ENCODE assay signal across 8 cellular contexts in the genomic region with DNA sequence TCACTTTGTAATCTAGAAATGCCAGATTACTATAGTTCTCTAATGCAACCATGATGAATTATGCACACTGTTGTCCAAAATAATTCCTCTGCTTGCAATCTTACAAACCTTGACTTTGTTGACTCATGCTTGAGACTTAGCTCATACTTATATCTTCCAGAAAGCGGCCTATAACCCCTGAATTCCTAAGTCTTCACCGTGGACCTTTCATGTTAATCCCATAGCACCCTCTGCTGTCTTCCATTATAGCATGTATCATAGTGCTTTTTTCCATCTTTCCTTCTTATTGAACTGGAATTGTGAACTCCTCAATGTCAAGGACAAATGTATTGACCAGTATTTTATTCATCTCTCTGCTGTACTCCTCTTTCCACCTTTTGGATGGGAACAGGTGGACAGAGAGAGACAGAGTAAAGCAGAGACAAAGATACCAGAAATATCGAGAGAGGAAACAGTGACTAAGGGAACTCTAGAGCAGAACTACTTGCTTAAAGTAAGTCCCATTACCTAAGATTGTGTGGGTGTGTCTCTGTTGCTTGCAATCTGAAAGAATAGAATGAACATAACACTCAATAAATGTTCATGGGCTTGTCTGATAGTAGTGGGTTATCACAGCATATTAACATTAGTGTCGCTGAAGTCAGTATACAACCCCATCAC.
DNase-seq lines count a peak whose midpoint lies in the region; ATAC-seq, FAIRE-seq and TF ChIP-seq lines count a peak whose summit lies in the region.

No MANE protein-coding gene starts in this region.

- ATAC-seq in GM21381 (IDR thresholded peaks at IDR 0.05; ENCODE audit: unreplicated experiment) (no peak), HG03045 (IDR thresholded peaks at IDR 0.05; ENCODE audit: unreplicated experiment) (no peak)

- no peaks in the 10 kb centered on the region for H3K36me3 Mint-ChIP-seq in nephron (ENCODE audit: low read depth)

- peak; percentile 57 for TF ChIP-seq CTCF in D721Med (IDR thresholded peaks at IDR 0.05; ENCODE audit: insufficient read depth, missing control alignments)
- TF ChIP-seq CTCF in nephron (IDR thresholded peaks at IDR 0.05; ENCODE audit: unreplicated experiment in 3 of 3), result peak; percentile 53 to 59 (median 55)
- no peak for TF ChIP-seq CTCF in GM13977 (IDR thresholded peaks at IDR 0.05; ENCODE audit: extremely low read depth, insufficient read depth, missing control alignments)

- H3K4me3 Mint-ChIP-seq in nephron, result no peak overlapping the region

- DNase-seq in D721Med (ENCODE audit: insufficient read length, low spot score) (no peak), NCI-H2196 (lab: John Stamatoyannopoulos, UW; ENCODE audit: unreplicated experiment) (peak; percentile 47), dermis microvascular lymphatic vessel endothelial cell (ENCODE audit: low read depth in 2 of 2) (peak; percentile 0 to 55), T1000 (lab: John Stamatoyannopoulos, UW) (no peak), GM13977 (ENCODE audit: low spot score) (no peak)

- H3K27ac Mint-ChIP-seq in nephron, result no peak overlapping the region

- in situ Hi-C loops in GM13977 (cut with MboI; ENCODE audit: low pct_unique_long_range_greater_than_20kb, low sequenced_read_pairs, unreplicated experiment), result no loop called here

- no peaks in the 10 kb centered on the region for H3K27me3 Mint-ChIP-seq in nephron (ENCODE audit: low read depth)

- peak; percentile 6 for FAIRE-seq in D721Med (lab: Jason Lieb, UNC)

- no peaks in the 10 kb centered on the region for H3K9me3 Mint-ChIP-seq in nephron

- peaks cover 22% of the 10 kb centered on the region for H3K4me1 Mint-ChIP-seq in nephron

Comparison
In these comparisons a context has a peak if more than half of its experiments do, and no peak if none do; other contexts are left out.
1. DNase-seq: peak in NCI-H2196 (single experiment) and dermis microvascular lymphatic vessel endothelial cell (2 of 2); none in D721Med (single experiment), T1000 (single experiment) and GM13977 (single experiment).